In genomic region chr9:130142635-130143034, GRCh38 we compare ENCODE assay signal across 18 cellular contexts. TPM values are rescaled to one million over a fixed set of nuclear protein-coding genes. Genes with fewer than 3 reads are reported as not detected.
DNase-seq lines count a peak whose midpoint lies in the region; TF ChIP-seq lines count a peak whose summit lies in the region.
"Had no signal": no experiment of that assay in that cellular context is flagged by ENCODE, and none has a peak within 500 bp of the region (broad histone marks: within the 10 kb centered on the region; RNA-seq: fewer than 3 reads in every experiment).

No MANE protein-coding gene starts in this region.

- H3K4me1 ChIP-seq in HEK293 (ENCODE audit: control insufficient read depth, insufficient read depth, low read length) (no peaks in the 10 kb centered on the region), muscle layer of colon (ENCODE audit: insufficient read depth, low read length) (peaks cover 56% of the 10 kb centered on the region)

- POLR2A ChIA-PET in HEK293 (lab: Yijun Ruan, JAX), result no interaction called here

- H3K27me3 ChIP-seq in muscle layer of colon (ENCODE audit: control insufficient read depth in 1 of 2, insufficient read depth in 2 of 2, low read length in 2 of 2), result no peaks in the 10 kb centered on the region
- H3K27me3 ChIP-seq in MG63, result peaks cover 2% of the 10 kb centered on the region; the same call in 1 of the 2 replicates
- H3K27me3 ChIP-seq: BE2C had no signal

- H3K9me3 ChIP-seq in HEK293 (ENCODE audit: control insufficient read depth, insufficient read depth, low read depth, low read length) (no peaks in the 10 kb centered on the region), SK-N-MC (ENCODE audit: low read depth, low read length) (no peaks in the 10 kb centered on the region), muscle layer of colon (ENCODE audit: low read length) (no peaks in the 10 kb centered on the region), MG63 (no peaks in the 10 kb centered on the region)
- H3K9me3 ChIP-seq: BE2C had no signal

- H3K27ac ChIP-seq in HEK293 (ENCODE audit: extremely low read depth, low read depth, low read length), result no peak overlapping the region
- no peak overlapping the region for H3K27ac ChIP-seq in SK-N-MC
- peak overlapping the region; percentile 61 for H3K27ac ChIP-seq in muscle layer of colon (ENCODE audit: low read depth, low read length)
- H3K27ac ChIP-seq in temporal lobe (ENCODE audit: low read depth, low read length), result peak overlapping the region; percentile 27
- H3K27ac ChIP-seq: RWPE1 had no signal

- CTCF ChIA-PET in HEK293 (lab: Yijun Ruan, JAX), result interaction anchor here (0.6 kb wide), 1 partner anchor 130 kb away, joined by 3 read pairs; no protein-coding TSS in a partner anchor

- no peak for DNase-seq in SK-N-MC (ENCODE audit: low read depth, low spot score)
- DNase-seq in kidney glomerular epithelial cell (lab: John Stamatoyannopoulos, UW), result no peak
- no peak for DNase-seq in activated T-cell treated with anti-CD3 and anti-CD28 coated beads, Interleukin-2, amount 50 U/mL, for 1 hour
- no peak for DNase-seq in MG63
- DNase-seq: BE2C; CD4-positive, alpha-beta T cell; COR-L47; DND-41; GOT3; Kasumi-1; NCI-H1417 treated with DMSO at 0.1 percent for 48 hours; NCI-H187; NCI-H446; NCI-H526 had no signal

- no peaks in the 10 kb centered on the region for H3K36me3 ChIP-seq in HEK293 (ENCODE audit: control insufficient read depth in 2 of 2, insufficient read depth in 1 of 2, low read length in 2 of 2)
- H3K36me3 ChIP-seq in SK-N-MC (ENCODE audit: insufficient read depth, low read length), result no peaks in the 10 kb centered on the region
- H3K36me3 ChIP-seq in muscle layer of colon (ENCODE audit: insufficient read depth, low read length), result no peaks in the 10 kb centered on the region
- H3K36me3 ChIP-seq in MG63, result no peaks in the 10 kb centered on the region
- H3K36me3 ChIP-seq: BE2C had no signal

- H3K9ac ChIP-seq in SK-N-MC (ENCODE audit: insufficient read length) (no peak overlapping the region), muscle layer of colon (ENCODE audit: low read length) (no peak overlapping the region)

- no peak for TF ChIP-seq CTCF in HEK293 (tag by site-specific recombination; IDR thresholded peaks at IDR 0.05)

- H3K4me3 ChIP-seq in HEK293 (ENCODE audit: low read depth, low read length) (no peak overlapping the region), SK-N-MC (peak overlapping the region; percentile 65; the same call in 1 of the 2 replicates), muscle layer of colon (ENCODE audit: low read depth in 1 of 2, low read length in 2 of 2) (no peak overlapping the region), MG63 (no peak overlapping the region)

TF ChIP-seq in HEK293, 187 proteins besides CTCF, POLR2A, EP300 and RAD21:
- peak; percentile 24; the same call in 1 of the 2 replicates for TF ChIP-seq GLIS1 (tag by site-specific recombination; IDR thresholded peaks at IDR 0.05)
- TF ChIP-seq ZNF561 (tag by site-specific recombination; IDR thresholded peaks at IDR 0.05; ENCODE audit: borderline replicate concordance), result no peak
- no peak for TF ChIP-seq ZNF280D (tag by site-specific recombination; IDR thresholded peaks at IDR 0.05)
- TF ChIP-seq ZNF530 (tag by site-specific recombination; IDR thresholded peaks at IDR 0.05; ENCODE audit: low read depth), result no peak
- TF ChIP-seq ZNF707 (tag by site-specific recombination; IDR thresholded peaks at IDR 0.05), result no peak
- no peak for TF ChIP-seq ZNF791 (tag by site-specific recombination; IDR thresholded peaks at IDR 0.05)
- TF ChIP-seq WT1 (tag by site-specific recombination; IDR thresholded peaks at IDR 0.05), result no peak

RNA-seq across cellular contexts. Expression of gene NCS1, which starts 29.6 kb away (rescaled TPM):
- 138 TPM for total RNA-seq in temporal lobe
- 16.6 and 34.4 TPM in 2 replicates for total RNA-seq in MG63 (2014; rRNA removed; shearing (Covaris generic); ENCODE audit: low replicate concordance)

Comparison
In these comparisons a context has a peak if more than half of its experiments do, and no peak if none do; other contexts are left out.
1. H3K27ac ChIP-seq: peak in muscle layer of colon (single experiment) and temporal lobe (single experiment); none in HEK293 (single experiment) and SK-N-MC (single experiment).